ENCODE assay signal across 8 cellular contexts in the genomic region with DNA sequence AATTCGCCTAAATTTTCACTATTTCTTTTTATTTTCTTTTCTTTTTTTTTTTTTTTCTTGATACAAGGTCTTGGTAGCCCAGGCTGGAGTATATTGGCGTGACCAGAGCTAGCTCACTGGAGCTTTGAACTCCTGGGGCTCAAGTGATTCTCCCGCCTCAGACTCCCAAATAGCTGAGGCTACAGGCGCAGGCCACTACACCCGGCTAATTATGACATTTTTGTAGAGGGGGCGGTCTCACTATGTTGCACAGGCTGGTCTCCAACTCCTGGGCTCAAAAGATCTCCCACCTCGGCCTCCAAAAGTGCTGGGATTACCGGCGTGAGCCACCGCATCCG. TPM values are rescaled to one million over a fixed set of nuclear protein-coding genes. Genes with fewer than 3 reads are reported as not detected.
DNase-seq lines count a peak whose midpoint lies in the region; ATAC-seq and TF ChIP-seq lines count a peak whose summit lies in the region.

No MANE protein-coding gene starts in this region.

- H3K9me3 ChIP-seq in mesodermal cell (ENCODE audit: control insufficient read depth, low read length) (no peaks in the 10 kb centered on the region), aorta (ENCODE audit: control insufficient read depth, low read length) (no peaks in the 10 kb centered on the region)

- ATAC-seq in stimulated activated naive CD8-positive, alpha-beta T cell treated with anti-CD3 and anti-CD28 coated beads, Interleukin-15, Interleukin-2, amounts not matched to agents 100 U/mL and 50 U/mL, for 24 hours = no peak
- peak; percentile 65 for ATAC-seq in aorta (ENCODE audit: low FRiP score)

- DNase-seq in stimulated activated naive CD8-positive, alpha-beta T cell treated with anti-CD3 and anti-CD28 coated beads, Interleukin-15, Interleukin-2, amounts not matched to agents 100 U/mL and 50 U/mL, for 24 hours = no peak
- DNase-seq in aorta = no peak
- DNase-seq in NCI-H345 (lab: John Stamatoyannopoulos, UW) = no peak
- DNase-seq in DMS53 (lab: John Stamatoyannopoulos, UW) = no peak
- no peak for DNase-seq in SKM-1 treated with dmso at 0.1 percent for 144 hours (lab: John Stamatoyannopoulos, UW; ENCODE audit: unreplicated experiment)

- no peaks in the 10 kb centered on the region for H3K4me1 ChIP-seq in mesodermal cell (ENCODE audit: control insufficient read depth, insufficient read depth, low read length, poor library complexity, severe bottlenecking)
- H3K4me1 ChIP-seq in aorta (ENCODE audit: control insufficient read depth in 1 of 2, insufficient read depth in 2 of 2, low read length in 2 of 2) = no peaks in the 10 kb centered on the region

- H3K4me3 ChIP-seq in mesodermal cell (ENCODE audit: extremely low read depth, insufficient read depth, low read length, poor library complexity, severe bottlenecking) (peak overlapping the region; percentile 70), aorta (ENCODE audit: low read length in 2 of 2) (peak overlapping the region in 1 of 2 donors; percentile 58)

- TF ChIP-seq CTCF in brain (conservative IDR thresholded peaks at IDR 0.05) = no peak

- H3K4me1 Mint-ChIP-seq in stimulated activated naive CD8-positive, alpha-beta T cell treated with anti-CD3 and anti-CD28 coated beads, Interleukin-15, Interleukin-2, amounts not matched to agents 100 ng/mL and 50 ng/mL, for 24 hours (ENCODE audit: low read depth) = peaks cover 8% of the 10 kb centered on the region
- peaks cover 10% of the 10 kb centered on the region for H3K4me1 Mint-ChIP-seq in brain

- no peaks in the 10 kb centered on the region for H3K27me3 ChIP-seq in aorta (ENCODE audit: control insufficient read depth in 1 of 2, insufficient read depth in 2 of 2, low read length in 1 of 2)

- no peaks in the 10 kb centered on the region for H3K27me3 Mint-ChIP-seq in stimulated activated naive CD8-positive, alpha-beta T cell treated with anti-CD3 and anti-CD28 coated beads, Interleukin-15, Interleukin-2, amounts not matched to agents 100 ng/mL and 50 ng/mL, for 24 hours
- peaks cover 4% of the 10 kb centered on the region for H3K27me3 Mint-ChIP-seq in brain

- H3K36me3 ChIP-seq in mesodermal cell (ENCODE audit: control insufficient read depth, insufficient read depth, low read length) (no peaks in the 10 kb centered on the region), aorta (ENCODE audit: control insufficient read depth in 1 of 2, insufficient read depth in 2 of 2, low read length in 1 of 2) (no peaks in the 10 kb centered on the region)

- H3K27ac ChIP-seq in mesodermal cell (ENCODE audit: low read depth, low read length, severe bottlenecking) (no peak overlapping the region), aorta (ENCODE audit: low read depth in 1 of 2, low read length in 2 of 2) (no peak overlapping the region)

- peak overlapping the region; percentile 91 for H3K27ac Mint-ChIP-seq in stimulated activated naive CD8-positive, alpha-beta T cell treated with anti-CD3 and anti-CD28 coated beads, Interleukin-15, Interleukin-2, amounts not matched to agents 100 ng/mL and 50 ng/mL, for 24 hours
- peak overlapping the region in 3 of 5 experiments; percentile 87 to 95 (median 93) for H3K27ac Mint-ChIP-seq in brain

- 78 to 81% methylated on average over 9 to 10 of the region's 11 CpGs for WGBS in mesodermal cell (ENCODE audit: insufficient coverage in 2 of 2), 2 experiments
- WGBS in aorta, 2 donors = 70 to 76% methylated on average over 11 of the region's 11 CpGs

- no peaks in the 10 kb centered on the region for H3K9me3 Mint-ChIP-seq in stimulated activated naive CD8-positive, alpha-beta T cell treated with anti-CD3 and anti-CD28 coated beads, Interleukin-15, Interleukin-2, amounts not matched to agents 100 ng/mL and 50 ng/mL, for 24 hours
- peaks cover 0 to 3% (median 0%) of the 10 kb centered on the region in 5 experiments for H3K9me3 Mint-ChIP-seq in brain

- no peaks in the 10 kb centered on the region for H3K36me3 Mint-ChIP-seq in stimulated activated naive CD8-positive, alpha-beta T cell treated with anti-CD3 and anti-CD28 coated beads, Interleukin-15, Interleukin-2, amounts not matched to agents 100 ng/mL and 50 ng/mL, for 24 hours (ENCODE audit: low read depth)
- H3K36me3 Mint-ChIP-seq in brain = no peaks in the 10 kb centered on the region

- H3K4me3 Mint-ChIP-seq in stimulated activated naive CD8-positive, alpha-beta T cell treated with anti-CD3 and anti-CD28 coated beads, Interleukin-15, Interleukin-2, amounts not matched to agents 100 ng/mL and 50 ng/mL, for 24 hours = peak overlapping the region; percentile 92
- H3K4me3 Mint-ChIP-seq in brain = peak overlapping the region; percentile 83 to 89 (median 87)

- intact Hi-C loops in aorta (cut with DNase I) = no loop called here

RNA-seq across cellular contexts. Expression of gene LSM14A, which starts 37.3 kb away (rescaled TPM):
- polyA plus RNA-seq in brain (ENCODE audit: insufficient read depth, low read depth, low replicate concordance) (61.3 TPM), aorta (10 to 100 TPM; 80.4 to 88.5 TPM)
- 126 TPM for polyA plus RNA-seq in mesodermal cell (2013, experiment 1 of 2)
- 117 TPM for polyA plus RNA-seq in mesodermal cell (2013, experiment 2 of 2)
- total RNA-seq in aorta = 100 to 1,000 TPM in 1 of 2 donors, 10 to 100 TPM in 1; 86.5 to 108 TPM
